Comparison of ENCODE assay signal across 8 cellular contexts in genomic region chr19:29263305-29264080, GRCh38. TPM values are rescaled to one million over a fixed set of nuclear protein-coding genes. Genes with fewer than 3 reads are reported as not detected.
DNase-seq lines count a peak whose midpoint lies in the region; TF ChIP-seq lines count a peak whose summit lies in the region.

No MANE protein-coding gene starts in this region.

- H3K79me2 ChIP-seq in OCI-LY3 (ENCODE audit: low read length): no peaks in the 10 kb centered on the region

- intact Hi-C loops in head of caudate nucleus (cut with DNase I): no loop called here

- H4K20me1 ChIP-seq in OCI-LY3 (ENCODE audit: insufficient read depth, low read length): no peaks in the 10 kb centered on the region

- no peak overlapping the region for H2AFZ ChIP-seq in OCI-LY3 (ENCODE audit: low read depth, low read length)

- H3K4me3 ChIP-seq in H7 (ENCODE audit: insufficient read depth, low read depth, low read length) (no peak overlapping the region), OCI-LY3 (ENCODE audit: low read length) (no peak overlapping the region), suprapubic skin (no peak overlapping the region)

- no peak overlapping the region for H3K9ac ChIP-seq in OCI-LY3 (ENCODE audit: low read length)

- DNase-seq in AG09319 (ENCODE audit: extremely low read depth, low read depth) (no peak), H7 (peak; percentile 56), head of caudate nucleus (peak in 40 of 42 donors; percentile 36 to 87 (median 66)), renal cortical epithelial cell (ENCODE audit: low read depth) (peak; percentile 16), T1000 (lab: John Stamatoyannopoulos, UW) (no peak), suprapubic skin (ENCODE audit: low spot score in 2 of 2) (no peak)
- DNase-seq in activated T-helper 9 cell treated with anti-CD3 and anti-CD28 coated beads, Interleukin-2, amount 50 U/mL, for 16 hours (ENCODE audit: low read depth): peak; percentile 15

- TF ChIP-seq EP300 in suprapubic skin (IDR thresholded peaks at IDR 0.05): no peak

- H3K27me3 ChIP-seq in H7 (ENCODE audit: control insufficient read depth, insufficient read depth, low read length) (no peaks in the 10 kb centered on the region), OCI-LY3 (ENCODE audit: low read depth, low read length) (no peaks in the 10 kb centered on the region), suprapubic skin (peaks cover 23% of the 10 kb centered on the region)

- WGBS in suprapubic skin: 14% methylated on average over 8 of the region's 8 CpGs

- H3K36me3 ChIP-seq in H7 (replicated peaks; ENCODE audit: control insufficient read depth, insufficient read depth, low read length) (no peaks in the 10 kb centered on the region), OCI-LY3 (replicated peaks; ENCODE audit: low read depth, low read length) (no peaks in the 10 kb centered on the region), suprapubic skin (no peaks in the 10 kb centered on the region)

- peaks cover 8% of the 10 kb centered on the region; the same call in 1 of the 2 replicates for H3K4me1 ChIP-seq in OCI-LY3 (ENCODE audit: low read length)
- H3K4me1 ChIP-seq in suprapubic skin: no peaks in the 10 kb centered on the region

- no peak overlapping the region for H3K4me2 ChIP-seq in OCI-LY3 (ENCODE audit: low read length)

- TF ChIP-seq CTCF in AG09319 (IDR thresholded peaks at IDR 0.05; ENCODE audit: low read depth, low read length) (peak; percentile 77), OCI-LY3 (IDR thresholded peaks at IDR 0.05; ENCODE audit: low read depth, low read length) (peak; percentile 84), suprapubic skin (IDR thresholded peaks at IDR 0.05) (peak in 1 of 2 donors; percentile 71)

- H3K27ac ChIP-seq in OCI-LY3 (ENCODE audit: low read length) (no peak overlapping the region), suprapubic skin (no peak overlapping the region)

- H3K9me3 ChIP-seq in OCI-LY3 (ENCODE audit: insufficient read depth, low read length) (no peaks in the 10 kb centered on the region), suprapubic skin (no peaks in the 10 kb centered on the region)

- no peak for TF ChIP-seq POLR2A in suprapubic skin (IDR thresholded peaks at IDR 0.05)

RNA-seq across cellular contexts. Expression of gene UQCRFS1, which starts 50.5 kb away (rescaled TPM):
- 68.2 and 73.2 TPM in 2 replicates for total RNA-seq in H7 (2014; rRNA removed; shearing (Covaris generic))
- 33.6 and 45.5 TPM in 2 replicates for total RNA-seq in renal cortical epithelial cell
- total RNA-seq in suprapubic skin: 10 to 100 TPM; 24.9 to 45.8 (median 40.1) TPM

Comparison
In these comparisons a context has a peak if more than half of its experiments do, and no peak if none do; other contexts are left out.
1. DNase-seq: peak in H7 (single experiment), activated T-helper 9 cell treated with anti-CD3 and anti-CD28 coated beads, Interleukin-2, amount 50 U/mL, for 16 hours (single experiment), head of caudate nucleus (40 of 42) and renal cortical epithelial cell (single experiment); none in AG09319 (single experiment), T1000 (single experiment) and suprapubic skin (0 of 2).